Comparison of ENCODE assay signal across 7 cellular contexts in genomic region chr2:190887089-190887488, GRCh38. TPM values are rescaled to one million over a fixed set of nuclear protein-coding genes. Genes with fewer than 3 reads are reported as not detected.
DNase-seq lines count a peak whose midpoint lies in the region; ATAC-seq and TF ChIP-seq lines count a peak whose summit lies in the region.

No MANE protein-coding gene starts in this region.

- H3K79me2 ChIP-seq in OCI-LY3 (ENCODE audit: low read length) (peaks cover 100% of the 10 kb centered on the region), H9 (ENCODE audit: insufficient read depth, low read length) (peaks cover 30% of the 10 kb centered on the region; the same call in 1 of the 2 replicates)

- H3K27ac Mint-ChIP-seq in osteocyte (ENCODE audit: unreplicated experiment): peak overlapping the region; percentile 32
- no peak overlapping the region for H3K27ac Mint-ChIP-seq in H9

- no peak overlapping the region for H2BK20ac ChIP-seq in H9 (ENCODE audit: low read depth, low read length, poor library complexity, severe bottlenecking)

- H3K27me3 ChIP-seq in OCI-LY3 (ENCODE audit: low read depth, low read length) (no peaks in the 10 kb centered on the region), H9 (ENCODE audit: insufficient read depth, low read length) (no peaks in the 10 kb centered on the region)

- H3K4ac ChIP-seq in H9 (ENCODE audit: low read depth, low read length): no peak overlapping the region

- H2BK15ac ChIP-seq in H9 (ENCODE audit: low read depth, low read length): no peak overlapping the region

- H3K27me3 Mint-ChIP-seq in osteocyte (ENCODE audit: unreplicated experiment) (no peaks in the 10 kb centered on the region), H9 (ENCODE audit: low read depth) (no peaks in the 10 kb centered on the region)

- H4K20me1 ChIP-seq in OCI-LY3 (ENCODE audit: insufficient read depth, low read length): peaks cover 74% of the 10 kb centered on the region
- no peaks in the 10 kb centered on the region for H4K20me1 ChIP-seq in H9 (ENCODE audit: control insufficient read depth, insufficient read depth, insufficient read length)

- no peak overlapping the region for H2BK5ac ChIP-seq in H9 (ENCODE audit: insufficient read length, low read length)

- no peak overlapping the region for H3K14ac ChIP-seq in H9 (ENCODE audit: insufficient read depth, low read length)

- H4K5ac ChIP-seq in H9 (ENCODE audit: insufficient read length, low read depth, low read length): no peak overlapping the region

- H3K4me2 ChIP-seq in OCI-LY3 (ENCODE audit: low read length) (peak overlapping the region; percentile 77), H9 (ENCODE audit: insufficient read depth, insufficient read length, low read length) (no peak overlapping the region)

- H3K4me1 ChIP-seq in OCI-LY3 (ENCODE audit: low read length): peaks cover 79% of the 10 kb centered on the region
- no peaks in the 10 kb centered on the region; the same call in 1 of the 2 replicates for H3K4me1 ChIP-seq in H9 (ENCODE audit: insufficient read depth, low read length)

- H3K4me1 Mint-ChIP-seq in osteocyte (ENCODE audit: unreplicated experiment): peaks cover 82% of the 10 kb centered on the region
- H3K4me1 Mint-ChIP-seq in H9: peaks cover 48 to 56% of the 10 kb centered on the region in 2 experiments

- no peak overlapping the region for H3K56ac ChIP-seq in H9 (ENCODE audit: insufficient read length, low read depth, low read length)

- peak overlapping the region; percentile 96 for H3K27ac ChIP-seq in OCI-LY3 (ENCODE audit: low read length)
- H3K27ac ChIP-seq in H9 (ENCODE audit: insufficient read length, low read depth, low read length): no peak overlapping the region

- H2AFZ ChIP-seq in OCI-LY3 (ENCODE audit: low read depth, low read length): no peak overlapping the region
- H2AFZ ChIP-seq in H9 (ENCODE audit: low read length): no peak overlapping the region

- no peak overlapping the region for H4K8ac ChIP-seq in H9 (replicated peaks; ENCODE audit: insufficient read length, low read depth, low read length)

- peak overlapping the region; percentile 49 for H3K9ac ChIP-seq in OCI-LY3 (ENCODE audit: low read length)
- H3K9ac ChIP-seq in H9 (ENCODE audit: extremely low read depth, insufficient read length, low read length): no peak overlapping the region

- ATAC-seq in GM18907 (IDR thresholded peaks at IDR 0.05; ENCODE audit: unreplicated experiment) (peak; percentile 63), HG02588 (IDR thresholded peaks at IDR 0.05; ENCODE audit: unreplicated experiment) (peak; percentile 51)

- H3K18ac ChIP-seq in H9 (ENCODE audit: insufficient read length, low read depth, low read length): no peak overlapping the region

- H3T11ph ChIP-seq in H9 (ENCODE audit: low read length): no peak overlapping the region

- no peak overlapping the region for H3K23ac ChIP-seq in H9 (ENCODE audit: insufficient read length, low read depth, low read length)

- no peak overlapping the region for H2BK12ac ChIP-seq in H9 (ENCODE audit: insufficient read length, low read depth, low read length)

- DNase-seq in osteocyte (ENCODE audit: extremely low spot score, unreplicated experiment) (no peak), H9 (no peak), NCI-H2196 (lab: John Stamatoyannopoulos, UW; ENCODE audit: unreplicated experiment) (no peak), activated gamma-delta T cell (lab: John Stamatoyannopoulos, UW) (no peak)

- no CpG with 5 or more reads among the region's 2 CpGs for WGBS in H9 (ENCODE audit: extremely low coverage, insufficient read length, low lambda C conversion rate)

- H3K23me2 ChIP-seq in H9 (ENCODE audit: insufficient read length, low read depth, low read length, poor library complexity, severe bottlenecking): peaks cover under 1% of the 10 kb centered on the region

- H3K4me3 ChIP-seq in OCI-LY3 (ENCODE audit: low read length): peak overlapping the region; percentile 62

- H3K4me3 Mint-ChIP-seq in osteocyte (ENCODE audit: unreplicated experiment): no peak overlapping the region
- no peak overlapping the region for H3K4me3 Mint-ChIP-seq in H9

- peaks cover 11% of the 10 kb centered on the region for H3K36me3 Mint-ChIP-seq in osteocyte (ENCODE audit: unreplicated experiment)
- peaks cover 4 to 19% (median 5%) of the 10 kb centered on the region in 3 experiments; a peak in 6 of 7 replicates for H3K36me3 Mint-ChIP-seq in H9 (ENCODE audit: insufficient read depth in 1 of 3, low read depth in 3 of 3)

- H3K9me3 ChIP-seq in OCI-LY3 (ENCODE audit: insufficient read depth, low read length) (no peaks in the 10 kb centered on the region), H9 (ENCODE audit: control insufficient read depth, low read depth, low read length) (no peaks in the 10 kb centered on the region)

- H4K91ac ChIP-seq in H9 (ENCODE audit: insufficient read length, low read depth, low read length): no peak overlapping the region

- H2AK5ac ChIP-seq in H9 (ENCODE audit: insufficient read length, low read length): no peak overlapping the region

- no peak for TF ChIP-seq CTCF in OCI-LY3 (IDR thresholded peaks at IDR 0.05; ENCODE audit: low read depth, low read length)
- no peak for TF ChIP-seq CTCF in osteocyte (IDR thresholded peaks at IDR 0.05)
- TF ChIP-seq CTCF in H9 (conservative IDR thresholded peaks at IDR 0.05): no peak

- H3K9me3 Mint-ChIP-seq in osteocyte (ENCODE audit: unreplicated experiment): peaks cover 4% of the 10 kb centered on the region
- no peaks in the 10 kb centered on the region for H3K9me3 Mint-ChIP-seq in H9

- no peak overlapping the region for H2BK120ac ChIP-seq in H9 (ENCODE audit: low read depth, low read length, poor library complexity, severe bottlenecking)

- H3K79me1 ChIP-seq in H9 (ENCODE audit: insufficient read depth, low read depth, low read length, poor library complexity, severe bottlenecking): peaks cover 3% of the 10 kb centered on the region

- peaks cover 48% of the 10 kb centered on the region for H3K36me3 ChIP-seq in OCI-LY3 (replicated peaks; ENCODE audit: low read depth, low read length)

RNA-seq across cellular contexts. Expression of gene GLS, which starts 6.5 kb away (rescaled TPM):
- 167 and 178 TPM in 2 replicates for total RNA-seq in osteocyte
- total RNA-seq in H9 (2021): 69.3 and 70.6 TPM in 2 replicates
